ENCODE assay signal across 2 cellular contexts in the genomic region with DNA sequence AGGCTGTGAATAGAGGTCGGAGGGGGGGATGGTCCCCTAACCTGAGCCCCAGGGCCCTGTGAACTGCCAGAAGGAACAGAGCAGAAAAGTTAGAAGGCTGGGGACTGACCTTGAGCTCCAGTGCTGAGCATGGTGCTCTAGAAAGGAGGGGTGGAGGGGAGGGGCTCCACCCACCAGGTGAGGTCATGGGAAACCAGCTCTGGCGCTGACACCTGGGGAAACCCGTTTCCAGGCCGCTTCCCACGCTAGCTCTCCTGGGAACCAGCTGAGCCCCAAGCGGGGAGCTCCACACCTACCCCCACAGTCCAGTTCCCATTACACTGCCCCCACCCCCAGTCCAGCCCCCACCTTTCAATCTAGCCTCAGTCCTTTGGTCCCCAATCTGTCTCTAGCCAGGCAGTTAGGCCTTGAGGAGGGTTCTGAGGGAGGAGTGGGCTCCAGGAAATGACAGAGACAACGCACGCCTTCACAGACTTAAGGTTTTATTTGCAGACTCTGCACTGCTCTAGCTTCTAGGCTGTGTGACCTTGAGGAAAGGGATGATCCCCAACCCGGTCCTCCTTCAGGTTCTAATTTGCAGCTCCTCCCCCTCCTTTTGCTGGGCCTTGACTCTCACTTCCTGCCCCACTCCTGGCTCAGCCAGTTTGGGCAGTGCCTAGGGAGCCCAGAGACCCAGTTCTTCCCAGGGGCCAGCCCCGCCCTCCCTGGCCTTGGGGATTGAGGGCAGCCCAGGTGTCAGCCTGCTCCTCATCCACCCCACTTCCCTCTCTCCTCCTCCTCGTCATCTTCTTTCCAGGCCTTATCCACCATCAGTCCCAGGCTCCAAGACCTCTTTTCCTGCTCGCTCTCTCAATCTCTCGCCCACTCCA.
A peak's percentile ranks its signal among the peaks of the same experiment; 100 is the strongest.
TF ChIP-seq lines count a peak whose summit lies in the region.

No MANE protein-coding gene starts in this region.

TF ChIP-seq in HEK293, 187 proteins besides CTCF, POLR2A, EP300 and RAD21:
- no peak for TF ChIP-seq MEIS1 (CRISPR knock-in tag; IDR thresholded peaks at IDR 0.05; ENCODE audit: borderline replicate concordance)
- TF ChIP-seq ZNF366 (tag by site-specific recombination; conservative IDR thresholded peaks at IDR 0.05): 0 out of 2 replicates have a peak, but pooled peaks have one; percentile 34
- peak; percentile 50 for TF ChIP-seq ZBTB17 (tag by site-specific recombination; IDR thresholded peaks at IDR 0.05)
- TF ChIP-seq, protein P1, sequence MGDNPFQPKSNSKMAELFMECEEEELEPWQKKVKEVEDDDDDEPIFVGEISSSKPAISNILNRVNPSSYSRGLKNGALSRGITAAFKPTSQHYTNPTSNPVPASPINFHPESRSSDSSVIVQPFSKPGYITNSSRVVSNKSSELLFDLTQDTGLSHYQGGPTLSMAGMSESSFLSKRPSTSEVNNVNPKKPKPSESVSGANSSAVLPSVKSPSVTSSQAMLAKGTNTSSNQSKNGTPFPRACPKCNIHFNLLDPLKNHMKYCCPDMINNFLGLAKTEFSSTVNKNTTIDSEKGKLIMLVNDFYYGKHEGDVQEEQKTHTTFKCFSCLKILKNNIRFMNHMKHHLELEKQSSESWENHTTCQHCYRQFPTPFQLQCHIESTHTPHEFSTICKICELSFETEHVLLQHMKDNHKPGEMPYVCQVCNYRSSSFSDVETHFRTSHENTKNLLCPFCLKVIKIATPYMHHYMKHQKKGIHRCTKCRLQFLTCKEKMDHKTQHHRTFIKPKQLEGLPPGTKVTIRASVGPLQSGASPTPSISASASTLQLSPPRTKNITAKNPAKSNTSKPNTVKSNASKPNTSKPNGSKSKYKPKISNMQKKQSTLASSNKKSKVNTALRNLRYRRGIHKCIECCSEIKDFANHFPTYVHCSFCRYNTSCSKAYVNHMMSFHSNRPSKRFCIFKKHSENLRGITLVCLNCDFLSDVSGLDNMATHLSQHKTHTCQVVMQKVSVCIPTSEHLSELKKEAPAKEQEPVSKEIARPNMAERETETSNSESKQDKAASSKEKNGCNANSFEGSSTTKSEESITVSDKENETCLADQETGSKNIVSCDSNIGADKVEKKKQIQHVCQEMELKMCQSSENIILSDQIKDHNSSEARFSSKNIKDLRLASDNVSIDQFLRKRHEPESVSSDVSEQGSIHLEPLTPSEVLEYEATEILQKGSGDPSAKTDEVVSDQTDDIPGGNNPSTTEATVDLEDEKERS (tag by site-specific recombination; IDR thresholded peaks at IDR 0.05): no peak
- peak; percentile 58 for TF ChIP-seq ZFHX2 (tag by site-specific recombination; conservative IDR thresholded peaks at IDR 0.05)
- TF ChIP-seq, protein P2, sequence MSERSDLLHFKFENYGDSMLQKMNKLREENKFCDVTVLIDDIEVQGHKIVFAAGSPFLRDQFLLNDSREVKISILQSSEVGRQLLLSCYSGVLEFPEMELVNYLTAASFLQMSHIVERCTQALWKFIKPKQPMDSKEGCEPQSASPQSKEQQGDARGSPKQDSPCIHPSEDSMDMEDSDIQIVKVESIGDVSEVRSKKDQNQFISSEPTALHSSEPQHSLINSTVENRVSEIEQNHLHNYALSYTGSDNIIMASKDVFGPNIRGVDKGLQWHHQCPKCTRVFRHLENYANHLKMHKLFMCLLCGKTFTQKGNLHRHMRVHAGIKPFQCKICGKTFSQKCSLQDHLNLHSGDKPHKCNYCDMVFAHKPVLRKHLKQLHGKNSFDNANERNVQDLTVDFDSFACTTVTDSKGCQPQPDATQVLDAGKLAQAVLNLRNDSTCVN (tag by site-specific recombination; optimal IDR thresholded peaks at IDR 0.05): no peak
- peak; percentile 38 for TF ChIP-seq SP2 (tag by site-specific recombination; IDR thresholded peaks at IDR 0.05)
- no peak for TF ChIP-seq FEZF1 (tag by site-specific recombination; IDR thresholded peaks at IDR 0.05)
- no peak for TF ChIP-seq ZNF776 (tag by site-specific recombination; IDR thresholded peaks at IDR 0.05; ENCODE audit: borderline replicate concordance)
- peak; percentile 21; the same call in 1 of the 2 replicates for TF ChIP-seq KLF1 (tag by site-specific recombination; IDR thresholded peaks at IDR 0.05)
- TF ChIP-seq ZNF843 (tag by site-specific recombination; IDR thresholded peaks at IDR 0.05): no peak
- no peak for TF ChIP-seq GLI4 (tag by site-specific recombination; IDR thresholded peaks at IDR 0.05)
- 0 out of 2 replicates have a peak, but pooled peaks have one; percentile 28 for TF ChIP-seq ZBTB48 (tag by site-specific recombination; IDR thresholded peaks at IDR 0.05)
- no peak for TF ChIP-seq ZNF830 (tag by site-specific recombination; IDR thresholded peaks at IDR 0.05; ENCODE audit: low read depth)
- TF ChIP-seq ZFP3 (tag by site-specific recombination; IDR thresholded peaks at IDR 0.05; ENCODE audit: low read depth): no peak
- TF ChIP-seq, protein P3, sequence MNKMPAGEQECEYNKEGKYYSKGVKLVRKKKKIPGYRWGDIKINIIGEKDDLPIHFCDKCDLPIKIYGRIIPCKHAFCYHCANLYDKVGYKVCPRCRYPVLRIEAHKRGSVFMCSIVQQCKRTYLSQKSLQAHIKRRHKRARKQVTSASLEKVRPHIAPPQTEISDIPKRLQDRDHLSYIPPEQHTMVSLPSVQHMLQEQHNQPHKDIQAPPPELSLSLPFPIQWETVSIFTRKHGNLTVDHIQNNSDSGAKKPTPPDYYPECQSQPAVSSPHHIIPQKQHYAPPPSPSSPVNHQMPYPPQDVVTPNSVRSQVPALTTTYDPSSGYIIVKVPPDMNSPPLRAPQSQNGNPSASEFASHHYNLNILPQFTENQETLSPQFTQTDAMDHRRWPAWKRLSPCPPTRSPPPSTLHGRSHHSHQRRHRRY (tag by site-specific recombination; IDR thresholded peaks at IDR 0.05): no peak
- no peak for TF ChIP-seq ZNF571 (tag by site-specific recombination; IDR thresholded peaks at IDR 0.05)
- peak; percentile 64 for TF ChIP-seq EGR2 (tag by site-specific recombination; IDR thresholded peaks at IDR 0.05; ENCODE audit: low read depth)

TF ChIP-seq in K562, 482 proteins besides CTCF, POLR2A, EP300 and RAD21:
- no peak for TF ChIP-seq EZH2 (IDR thresholded peaks at IDR 0.05; ENCODE audit: borderline replicate concordance, low read depth, low read length)
- peak; percentile 50; the same call in 1 of the 2 replicates for TF ChIP-seq ZNF263 (CRISPR knock-in tag; IDR thresholded peaks at IDR 0.05; ENCODE audit: borderline replicate concordance)
- TF ChIP-seq ESRRA (IDR thresholded peaks at IDR 0.05; ENCODE audit: borderline replicate concordance, low read depth): peak; percentile 56; the same call in 1 of the 2 replicates
